22 cellular contexts compared by ENCODE assay signal in the genomic region with DNA sequence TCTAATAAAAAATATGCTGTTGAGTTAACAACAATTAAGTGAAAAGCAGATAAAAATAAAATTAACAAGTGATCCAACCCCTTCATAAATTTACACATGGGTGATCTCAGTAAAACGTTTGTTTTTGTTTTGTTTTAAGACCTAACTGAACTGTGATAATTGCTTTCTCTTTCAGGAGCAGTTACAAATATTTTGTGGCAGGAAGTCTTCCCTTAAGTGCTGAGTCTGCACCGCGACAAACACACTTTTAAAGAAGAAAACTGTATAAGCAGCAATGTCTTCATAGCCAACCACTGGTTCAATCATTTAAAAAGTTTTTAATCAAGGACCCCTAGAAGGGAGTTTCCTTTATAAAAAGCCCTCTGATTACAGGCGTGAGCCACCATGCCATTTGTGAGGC. TPM values are rescaled to one million over a fixed set of nuclear protein-coding genes. Genes with fewer than 3 reads are reported as not detected.
A peak's percentile ranks its signal among the peaks of the same experiment; 100 is the strongest.
DNase-seq lines count a peak whose midpoint lies in the region; ATAC-seq and TF ChIP-seq lines count a peak whose summit lies in the region.
"Had no signal": no experiment of that assay in that cellular context is flagged by ENCODE, and none has a peak within 500 bp of the region (broad histone marks: within the 10 kb centered on the region; RNA-seq: fewer than 3 reads in every experiment).

No MANE protein-coding gene starts in this region.

- peaks cover 10% of the 10 kb centered on the region for H3K4me1 Mint-ChIP-seq in CD8-positive, alpha-beta T cell (ENCODE audit: low read depth)
- H3K4me1 Mint-ChIP-seq: nephron had no signal

- no peaks in the 10 kb centered on the region for H3K36me3 Mint-ChIP-seq in CD8-positive, alpha-beta T cell

- POLR2A ChIA-PET in CD8-positive, alpha-beta T cell (lab: Charles Lee), result no interaction called here

- H3K4me3 ChIP-seq in CD8-positive, alpha-beta T cell (ENCODE audit: low read depth, low read length), result no peak overlapping the region
- H3K4me3 ChIP-seq: cardiac muscle cell, gastroesophageal sphincter had no signal

- H3K9me3 ChIP-seq in CD8-positive, alpha-beta T cell (ENCODE audit: low read length), result no peaks in the 10 kb centered on the region
- H3K9me3 ChIP-seq: gastroesophageal sphincter had no signal

- H3K27me3 Mint-ChIP-seq in CD8-positive, alpha-beta T cell (ENCODE audit: low read depth), result no peaks in the 10 kb centered on the region

- CTCF ChIA-PET in CD8-positive, alpha-beta T cell (lab: Charles Lee), result interaction anchor here (0.7 to 3.5 kb wide), 13 partner anchors 10 to 560 kb away, joined by 3 to 37 read pairs (median 4); no protein-coding TSS in a partner anchor

- H3K4me1 ChIP-seq in CD8-positive, alpha-beta T cell (ENCODE audit: insufficient read depth, low read length), result no peaks in the 10 kb centered on the region
- H3K4me1 ChIP-seq: gastroesophageal sphincter had no signal

- H3K9me3 Mint-ChIP-seq in CD8-positive, alpha-beta T cell, result no peaks in the 10 kb centered on the region
- H3K9me3 Mint-ChIP-seq: activated T-helper 2 cell treated with anti-CD3 and anti-CD28 coated beads, Interferon-gamma antibody, Interleukin-2, Interleukin-4, amounts not matched to agents 10 μg/mL and 5 μg/mL and 100 μg/mL, durations not matched to agents 14 hours and 24 hours and 36 hours; nephron had no signal

- no peak overlapping the region for H3K27ac ChIP-seq in CD8-positive, alpha-beta T cell (ENCODE audit: low read depth, low read length)
- H3K27ac ChIP-seq: cardiac muscle cell, gastroesophageal sphincter, WERI-Rb-1 had no signal

- intact Hi-C loops in CD8-positive, alpha-beta T cell (cut with DNase I, micrococcal nuclease), result loop anchor here (5.0 kb wide), 3 partner anchors 85 to 650 kb away; partner anchors contain the start of gene BDH2 (in 1 of the 2)

- DNase-seq in CD8-positive, alpha-beta T cell, result no peak
- peak; percentile 12 for DNase-seq in central memory CD4-positive, alpha-beta T cell
- DNase-seq in NCI-H510A treated with DMSO at 0.1 percent for 48 hours (lab: John Stamatoyannopoulos, UW) (no peak), LoVo (ENCODE audit: low spot score) (no peak), HPDE6-E6E7 (ENCODE audit: extremely low spot score) (no peak)
- DNase-seq: amygdala; Calu3; EL; mammary epithelial cell; NCI-H1417; NCI-H748 treated with DMSO at 0.1 percent for 48 hours; SHP77 treated with DMSO at 0.1 percent for 48 hours; stimulated activated naive CD4-positive, alpha-beta T cell; trophoblast cell; WERI-Rb-1 had no signal

- no peaks in the 10 kb centered on the region for H3K36me3 ChIP-seq in CD8-positive, alpha-beta T cell (ENCODE audit: insufficient read depth, low read length)
- H3K36me3 ChIP-seq: cardiac muscle cell, gastroesophageal sphincter, WERI-Rb-1 had no signal

- no peak overlapping the region for H3K27ac Mint-ChIP-seq in CD8-positive, alpha-beta T cell
- H3K27ac Mint-ChIP-seq: activated T-helper 2 cell treated with anti-CD3 and anti-CD28 coated beads, Interferon-gamma antibody, Interleukin-2, Interleukin-4, amounts not matched to agents 10 μg/mL and 5 μg/mL and 100 μg/mL, durations not matched to agents 14 hours and 24 hours and 36 hours; nephron had no signal

- no peaks in the 10 kb centered on the region for H3K27me3 ChIP-seq in CD8-positive, alpha-beta T cell (ENCODE audit: insufficient read depth, low read length)
- H3K27me3 ChIP-seq: cardiac muscle cell, gastroesophageal sphincter had no signal

- TF ChIP-seq CTCF in CD8-positive, alpha-beta T cell (IDR thresholded peaks at IDR 0.05), result no peak

- H3K4me3 Mint-ChIP-seq in CD8-positive, alpha-beta T cell, result no peak overlapping the region
- H3K4me3 Mint-ChIP-seq: nephron had no signal

- ATAC-seq in CD8-positive, alpha-beta T cell, result peak; percentile 31
- peak; percentile 61 for ATAC-seq in GM18870 (IDR thresholded peaks at IDR 0.05; ENCODE audit: unreplicated experiment)
- peak; percentile 50 for ATAC-seq in HG03378 (IDR thresholded peaks at IDR 0.05; ENCODE audit: unreplicated experiment)
- no peak for ATAC-seq in GM18873 (IDR thresholded peaks at IDR 0.05; ENCODE audit: low FRiP score, unreplicated experiment)
- ATAC-seq: gastroesophageal sphincter had no signal

RNA-seq across cellular contexts. Expression of gene NFKB1, which starts 53.7 kb away (rescaled TPM):
- total RNA-seq in CD8-positive, alpha-beta T cell, result 100 to 1,000 TPM; 278 to 289 TPM
